Comparison of ENCODE assay signal across 12 cellular contexts in the genomic region with DNA sequence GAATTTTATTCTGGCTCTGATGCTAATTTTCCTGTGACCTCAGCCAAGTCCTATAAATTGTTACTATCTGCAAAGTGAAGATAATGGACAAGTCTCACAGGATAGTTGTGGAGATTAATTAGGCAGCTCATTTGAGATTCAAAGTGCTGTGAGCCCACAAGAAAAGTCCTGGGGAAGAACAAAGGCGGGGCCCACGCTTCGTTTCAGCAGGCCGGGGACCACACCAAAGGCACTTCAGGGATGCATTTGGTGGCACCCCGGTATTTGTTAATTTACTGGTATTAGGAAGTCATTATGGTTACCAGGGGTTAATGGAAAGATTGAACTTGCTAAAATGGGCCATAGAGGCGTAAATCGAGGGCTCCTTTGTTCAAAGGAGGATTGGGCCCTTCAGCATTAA.
"Had no signal": no experiment of that assay in that cellular context is flagged by ENCODE, and none has a peak within 500 bp of the region (broad histone marks: within the 10 kb centered on the region; RNA-seq: fewer than 3 reads in every experiment).

No MANE protein-coding gene starts in this region.

- H3K27me3 ChIP-seq: stomach, testis had no signal

- H3K36me3 ChIP-seq: stomach had no signal

- H3K4me3 ChIP-seq: psoas muscle, stomach, testis had no signal

- H3K27ac ChIP-seq: psoas muscle, stomach, testis had no signal

- H3K9me3 ChIP-seq: psoas muscle, stomach, testis had no signal

- H3K4me1 ChIP-seq: psoas muscle, stomach had no signal

- ATAC-seq: sciatic nerve had no signal

- DNase-seq: activated CD4-positive, alpha-beta T cell treated with anti-CD3 and anti-CD28 coated beads, Interleukin-2, amount 50 U/mL, for 1 hour; activated CD8-positive, alpha-beta memory T cell treated with anti-CD3 and anti-CD28 coated beads for 24 hours; activated gamma-delta T cell treated with Interleukin-2 at 50 U/mL for 16 hours; cortex of kidney; effector CD4-positive, alpha-beta T cell; foreskin melanocyte; immature natural killer cell; stimulated activated CD4-positive, alpha-beta T cell treated with anti-CD3 and anti-CD28 coated beads, Interleukin-1b, Interleukin-23, amount 100 ng/mL, for 48 hours; stomach; testis had no signal
